26 cellular contexts compared by ENCODE assay signal in genomic region chr12:116442981-116443380, GRCh38.
DNase-seq lines count a peak whose midpoint lies in the region; ATAC-seq and TF ChIP-seq lines count a peak whose summit lies in the region.
"Had no signal": no experiment of that assay in that cellular context is flagged by ENCODE, and none has a peak within 500 bp of the region (broad histone marks: within the 10 kb centered on the region; RNA-seq: fewer than 3 reads in every experiment).

No MANE protein-coding gene starts in this region.

- H3K36me3 Mint-ChIP-seq in CD14-positive monocyte = no peaks in the 10 kb centered on the region
- H3K36me3 Mint-ChIP-seq in neural progenitor cell = no peaks in the 10 kb centered on the region
- H3K36me3 Mint-ChIP-seq: immature natural killer cell; stimulated activated naive B cell treated with anti-CD40 and anti-IgM and Interleukin-4, amounts not matched to agents 10 μg/mL and 1 μg/mL and 100 μg/mL, for 72 hours had no signal

- no peaks in the 10 kb centered on the region for H3K4me1 ChIP-seq in RWPE2 (ENCODE audit: insufficient read depth, poor library complexity, severe bottlenecking)
- H3K4me1 ChIP-seq in neural progenitor cell = peaks cover 6% of the 10 kb centered on the region
- H3K4me1 ChIP-seq: prostate gland, testis, vagina had no signal

- H3K27me3 ChIP-seq in RWPE2 (ENCODE audit: insufficient read depth, poor library complexity, severe bottlenecking) (no peaks in the 10 kb centered on the region), neural progenitor cell (no peaks in the 10 kb centered on the region)
- H3K27me3 ChIP-seq: testis, vagina had no signal

- intact Hi-C loops in CD14-positive monocyte (cut with micrococcal nuclease) = no loop called here

- H3K27me3 Mint-ChIP-seq in CD14-positive monocyte (ENCODE audit: low read depth in 3 of 3) (peaks cover 0 to 1% (median 1%) of the 10 kb centered on the region in 3 donors), neural progenitor cell (ENCODE audit: insufficient read depth, low read depth) (peaks cover 11% of the 10 kb centered on the region)
- H3K27me3 Mint-ChIP-seq: activated T-cell treated with anti-CD3 and anti-CD28 coated beads, Interleukin-2, amount 50 U/mL, for 24 hours had no signal

- H3K4me3 Mint-ChIP-seq in CD14-positive monocyte (no peak overlapping the region), neural progenitor cell (peak overlapping the region; percentile 43)
- H3K4me3 Mint-ChIP-seq: activated T-cell treated with anti-CD3 and anti-CD28 coated beads, Interleukin-2, amount 50 U/mL, for 24 hours; immature natural killer cell; neural crest cell; stimulated activated naive B cell treated with anti-CD40 and anti-IgM and Interleukin-4, amounts not matched to agents 10 μg/mL and 1 μg/mL and 100 μg/mL, for 72 hours had no signal

- no peak overlapping the region for H3K9ac ChIP-seq in neural progenitor cell
- H3K9ac ChIP-seq: KMS-11 had no signal

- H4K20me1 ChIP-seq in neural progenitor cell (ENCODE audit: low read depth) = no peaks in the 10 kb centered on the region

- TF ChIP-seq CTCF in CD14-positive monocyte (IDR thresholded peaks at IDR 0.05) (no peak), RWPE2 (IDR thresholded peaks at IDR 0.05; ENCODE audit: poor library complexity, severe bottlenecking) (no peak), neural progenitor cell (IDR thresholded peaks at IDR 0.05) (no peak)

- DNase-seq in CD14-positive monocyte (ENCODE audit: low spot score) = no peak
- DNase-seq in RWPE2 (ENCODE audit: low spot score) = no peak
- peak; percentile 63 for DNase-seq in fibroblast of gingiva (ENCODE audit: low read depth)
- no peak for DNase-seq in neural progenitor cell (ENCODE audit: low spot score)
- no peak for DNase-seq in activated CD4-positive, CD25-positive, alpha-beta regulatory T cell treated with anti-CD3 and anti-CD28 coated beads, Interleukin-2, amount 50 U/mL, for 72 hours
- DNase-seq in DMS114 treated with DMSO at 0.1 percent for 48 hours (lab: John Stamatoyannopoulos, UW; ENCODE audit: unreplicated experiment) = no peak
- DNase-seq in NCI-H1105 (lab: John Stamatoyannopoulos, UW) = no peak
- DNase-seq: ACHN; activated CD4-positive, alpha-beta T cell treated with anti-CD3 and anti-CD28 coated beads for 1 hour; activated T-cell treated with anti-CD3 and anti-CD28 coated beads, Interleukin-2, amount 50 U/mL, for 24 hours; amniotic stem cell; central memory CD4-positive, alpha-beta T cell; erythroblast; head of caudate nucleus; immature natural killer cell; NCI-H187; NCI-H526 treated with DMSO at 0.1 percent for 48 hours; stimulated activated CD4-positive, alpha-beta T cell treated with anti-CD3 and anti-CD28 coated beads, Interleukin-2, amount 100 ng/mL, for 24 hours; stimulated activated naive B cell treated with anti-CD40 and anti-IgM and Interleukin-4, amounts not matched to agents 10 μg/mL and 1 μg/mL and 100 μg/mL, for 72 hours; testis had no signal

- H3K4me1 Mint-ChIP-seq in CD14-positive monocyte = peaks cover 31% of the 10 kb centered on the region
- peaks cover 25% of the 10 kb centered on the region for H3K4me1 Mint-ChIP-seq in neural progenitor cell
- H3K4me1 Mint-ChIP-seq: immature natural killer cell, neural crest cell had no signal

- H3K9me3 Mint-ChIP-seq in CD14-positive monocyte = no peaks in the 10 kb centered on the region
- H3K9me3 Mint-ChIP-seq in neural progenitor cell = no peaks in the 10 kb centered on the region
- H3K9me3 Mint-ChIP-seq: activated T-cell treated with anti-CD3 and anti-CD28 coated beads, Interleukin-2, amount 50 U/mL, for 24 hours; immature natural killer cell; neural crest cell; stimulated activated naive B cell treated with anti-CD40 and anti-IgM and Interleukin-4, amounts not matched to agents 10 μg/mL and 1 μg/mL and 100 μg/mL, for 72 hours had no signal

- no peak overlapping the region for H3K4me2 ChIP-seq in neural progenitor cell
- H3K4me2 ChIP-seq: KMS-11 had no signal

- H3K79me2 ChIP-seq in neural progenitor cell (ENCODE audit: low read depth) = no peaks in the 10 kb centered on the region

- H3K27ac ChIP-seq in RWPE2 (ENCODE audit: poor library complexity, severe bottlenecking) = no peak overlapping the region
- no peak overlapping the region for H3K27ac ChIP-seq in neural progenitor cell
- H3K27ac ChIP-seq: KMS-11, prostate gland, testis, vagina had no signal

- no peak overlapping the region for H2AFZ ChIP-seq in neural progenitor cell (replicated peaks)

- H3F3A ChIP-seq in neural progenitor cell (ENCODE audit: low read depth) = no peaks in the 10 kb centered on the region

- H3K36me3 ChIP-seq in RWPE2 (ENCODE audit: low read depth) = no peaks in the 10 kb centered on the region
- no peaks in the 10 kb centered on the region for H3K36me3 ChIP-seq in neural progenitor cell
- H3K36me3 ChIP-seq: prostate gland, vagina had no signal

- peak overlapping the region in 5 of 7 donors; percentile 25 to 78 (median 60) for H3K27ac Mint-ChIP-seq in CD14-positive monocyte
- H3K27ac Mint-ChIP-seq in neural progenitor cell = peak overlapping the region; percentile 63
- H3K27ac Mint-ChIP-seq: activated T-cell treated with anti-CD3 and anti-CD28 coated beads, Interleukin-2, amount 50 U/mL, for 24 hours; stimulated activated naive B cell treated with anti-CD40 and anti-IgM and Interleukin-4, amounts not matched to agents 10 μg/mL and 1 μg/mL and 100 μg/mL, for 72 hours had no signal

- H3K9me3 ChIP-seq in RWPE2 (ENCODE audit: severe bottlenecking) = no peaks in the 10 kb centered on the region
- no peaks in the 10 kb centered on the region for H3K9me3 ChIP-seq in neural progenitor cell (ENCODE audit: low read depth)
- H3K9me3 ChIP-seq: prostate gland, testis, vagina had no signal

- no peak overlapping the region for H3K4me3 ChIP-seq in RWPE2 (ENCODE audit: severe bottlenecking)
- no peak overlapping the region for H3K4me3 ChIP-seq in neural progenitor cell
- H3K4me3 ChIP-seq: prostate gland, testis, vagina had no signal

- peak; percentile 31; the same call in 1 of the 3 replicates for ATAC-seq in RWPE2 (ENCODE audit: low read depth)
- no peak for ATAC-seq in GM19397 (IDR thresholded peaks at IDR 0.05; ENCODE audit: unreplicated experiment)
- ATAC-seq: HCT116 had no signal
